9 cellular contexts compared by ENCODE assay signal in the genomic region with DNA sequence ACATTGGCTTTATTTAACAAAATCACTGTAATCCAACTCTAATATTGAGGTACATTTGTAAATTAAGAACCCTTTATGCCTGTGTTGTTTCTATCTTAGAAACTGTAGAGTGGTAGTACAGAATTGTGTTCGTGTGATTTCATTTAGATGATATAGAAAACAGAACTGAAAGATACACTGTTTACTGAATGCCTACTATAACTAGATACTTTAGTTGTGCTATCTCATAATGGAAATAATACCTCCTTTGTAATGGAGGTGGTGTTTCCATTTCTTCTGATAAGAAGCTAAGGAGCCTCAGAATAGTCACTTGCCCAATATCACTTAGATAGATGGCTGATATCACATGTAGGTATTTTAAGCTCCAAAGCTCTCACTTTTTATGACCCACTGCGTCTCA.
"Had no signal": no experiment of that assay in that cellular context is flagged by ENCODE, and none has a peak within 500 bp of the region (broad histone marks: within the 10 kb centered on the region; RNA-seq: fewer than 3 reads in every experiment).

No MANE protein-coding gene starts in this region.

- H3K4me3 Mint-ChIP-seq: GM23338, H9, IgD-negative memory B cell had no signal

- DNase-seq: H9, HCEC 1CT, Karpas-422, KBM-7 had no signal

- H3K27ac Mint-ChIP-seq: GM23338, H9, IgD-negative memory B cell had no signal

- H3K9me3 Mint-ChIP-seq: GM23338, H9, IgD-negative memory B cell had no signal

- H3K9ac ChIP-seq: KMS-11 had no signal

- H3K4me3 ChIP-seq: GM23338 had no signal

- ATAC-seq: GM23338, HepG2 had no signal

- H3K27me3 Mint-ChIP-seq: IgD-negative memory B cell had no signal

- H3K27ac ChIP-seq: HL-60, KMS-11 had no signal

- H3K4me1 Mint-ChIP-seq: GM23338, H9 had no signal
